Comparison of ENCODE assay signal across 8 cellular contexts in the genomic region with DNA sequence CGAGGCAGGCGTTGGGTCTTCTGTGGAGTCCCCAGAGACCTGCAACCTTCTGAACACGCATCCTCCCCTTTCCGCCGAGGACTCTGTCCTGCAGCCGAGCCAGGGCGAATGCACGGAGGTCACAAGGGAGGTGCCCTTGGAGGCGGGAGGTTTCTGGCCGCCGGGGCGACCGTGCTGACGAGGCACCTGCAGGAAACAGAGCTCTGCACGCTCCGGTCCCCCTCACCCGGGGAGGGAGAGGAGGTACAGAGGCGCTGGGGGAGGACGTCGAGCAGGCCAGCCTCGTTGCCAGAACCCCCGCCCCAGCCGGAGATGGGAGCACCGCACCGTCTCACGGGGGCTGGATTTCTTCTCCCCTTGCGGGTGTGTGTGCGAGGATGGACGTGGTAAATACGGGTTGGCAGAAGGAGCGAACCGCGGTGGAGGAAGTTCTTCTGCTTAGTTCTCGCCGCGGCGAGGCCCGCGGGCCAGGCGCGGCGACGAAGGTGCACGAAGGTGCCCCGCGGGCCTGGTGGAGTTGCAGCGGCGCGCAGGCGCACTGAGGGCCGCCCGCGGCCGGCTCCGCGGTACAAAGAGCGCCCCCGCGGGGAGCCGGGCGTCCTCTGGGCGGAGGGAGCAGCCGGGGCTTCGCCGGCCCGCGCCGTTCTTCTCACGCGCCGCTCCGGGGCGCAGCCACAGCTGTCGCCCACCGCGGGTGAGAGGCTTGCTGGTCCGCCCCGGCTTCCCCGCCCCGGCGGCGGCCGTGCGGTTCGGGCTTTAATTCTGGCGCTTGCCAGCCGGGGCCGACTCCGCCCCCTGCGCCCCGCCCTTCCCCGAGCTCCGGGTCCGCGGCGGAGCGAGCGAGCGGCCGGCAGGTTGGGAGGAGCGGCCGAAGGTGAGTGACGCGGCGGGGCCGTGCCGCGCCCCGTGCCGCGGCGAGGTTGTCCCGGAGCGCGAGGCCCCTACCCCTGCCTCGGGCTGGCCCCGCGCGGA. TPM values are rescaled to one million over a fixed set of nuclear protein-coding genes. Genes with fewer than 3 reads are reported as not detected.
A peak's percentile ranks its signal among the peaks of the same experiment; 100 is the strongest.
DNase-seq lines count a peak whose midpoint lies in the region; ATAC-seq and TF ChIP-seq lines count a peak whose summit lies in the region.

KANK1 (plus strand) TSS at position 815 of the 972 bp plus-strand sequence.

- no peak for TF ChIP-seq EP300 in gastroesophageal sphincter (IDR thresholded peaks at IDR 0.05)

- no peak within 1 kb of the TSS for H3K27ac ChIP-seq in HUES6 (ENCODE audit: low read depth, low read length)
- H3K27ac ChIP-seq in SJSA1, result no peak within 1 kb of the TSS
- peak within 1 kb of the TSS; percentile 22 to 91 (median 84) for H3K27ac ChIP-seq in gastroesophageal sphincter
- no peak within 1 kb of the TSS for H3K27ac ChIP-seq in neutrophil

- CTCF ChIA-PET in activated naive CD4-positive, alpha-beta T cell treated with anti-CD3 and anti-CD28 coated beads for 36 hours (lab: Charles Lee), result interaction anchor here (0.6 to 2.0 kb wide), 3 partner anchors 31 to 95 kb away, joined by 3 to 7 read pairs (median 5); no protein-coding TSS in a partner anchor

- H3K4me3 ChIP-seq in HUES6 (ENCODE audit: low read depth, low read length), result peak within 1 kb of the TSS; percentile 76
- peak within 1 kb of the TSS; percentile 47 for H3K4me3 ChIP-seq in SJSA1
- H3K4me3 ChIP-seq in gastroesophageal sphincter, result peak within 1 kb of the TSS; percentile 63 to 70
- H3K4me3 ChIP-seq in neutrophil (ENCODE audit: low read depth in 1 of 2, low read length in 1 of 2), result peak within 1 kb of the TSS; percentile 64 to 67

- WGBS in gastroesophageal sphincter (ENCODE audit: low coverage in 1 of 2), 2 donors, result 0% methylated on average over 14 of the region's 119 CpGs; no CpG with 5 or more reads in 1 of the 2 donors

- H3K4me1 ChIP-seq in HUES6 (ENCODE audit: control insufficient read depth, insufficient read depth, low read length) (peaks cover 14% of the 10 kb centered on the region; the same call in 1 of the 2 replicates), SJSA1 (replicated peaks) (peaks cover 5% of the 10 kb centered on the region; the same call in 1 of the 2 replicates), gastroesophageal sphincter (peaks cover 0 to 31% (median 3%) of the 10 kb centered on the region in 3 donors), neutrophil (ENCODE audit: control insufficient read depth in 1 of 2, insufficient read depth in 1 of 2, low read depth in 1 of 2, low read length in 1 of 2) (peaks cover 13 to 17% of the 10 kb centered on the region in 2 experiments)

- H3K36me3 ChIP-seq in HUES6 (ENCODE audit: control insufficient read depth, insufficient read depth, low read length) (no peaks in the 10 kb centered on the region), SJSA1 (no peaks in the 10 kb centered on the region), gastroesophageal sphincter (no peaks in the 10 kb centered on the region), neutrophil (no peaks in the 10 kb centered on the region)

- H3K9me3 ChIP-seq in HUES6 (ENCODE audit: control insufficient read depth, insufficient read depth, low read depth, low read length) (no peaks in the 10 kb centered on the region), SJSA1 (replicated peaks) (no peaks in the 10 kb centered on the region), gastroesophageal sphincter (no peaks in the 10 kb centered on the region), neutrophil (no peaks in the 10 kb centered on the region)

- H3K9me3 Mint-ChIP-seq in activated naive CD4-positive, alpha-beta T cell treated with anti-CD3 and anti-CD28 coated beads for 36 hours, result no peaks in the 10 kb centered on the region

- TF ChIP-seq CTCF in gastroesophageal sphincter (IDR thresholded peaks at IDR 0.05) (peak in 2 of 4 experiments; percentile 39 to 74), neutrophil (IDR thresholded peaks at IDR 0.05) (no peak), subcutaneous adipose tissue (IDR thresholded peaks at IDR 0.05; ENCODE audit: low read depth) (no peak)

- ATAC-seq in GM21423 (IDR thresholded peaks at IDR 0.05; ENCODE audit: unreplicated experiment) (peak; percentile 81), gastroesophageal sphincter (peak; percentile 89)

- H3K4me3 Mint-ChIP-seq in activated naive CD4-positive, alpha-beta T cell treated with anti-CD3 and anti-CD28 coated beads for 36 hours, result peak within 1 kb of the TSS; percentile 80

- intact Hi-C loops in activated naive CD4-positive, alpha-beta T cell treated with anti-CD3 and anti-CD28 coated beads for 36 hours (cut with micrococcal nuclease), result loop anchor here (1.0 to 5.0 kb wide), 6 partner anchors 14 to 227 kb away; no protein-coding TSS in a partner anchor

- peak within 1 kb of the TSS; percentile 57 for H3K9ac ChIP-seq in HUES6 (ENCODE audit: low read length)

- H3K27me3 ChIP-seq in HUES6 (ENCODE audit: control insufficient read depth, insufficient read depth, low read length) (peaks cover 37% of the 10 kb centered on the region), SJSA1 (replicated peaks) (peaks cover 8% of the 10 kb centered on the region; the same call in 1 of the 2 replicates), gastroesophageal sphincter (no peaks in the 10 kb centered on the region), neutrophil (peaks cover 91% of the 10 kb centered on the region)

- H3K27ac Mint-ChIP-seq in activated naive CD4-positive, alpha-beta T cell treated with anti-CD3 and anti-CD28 coated beads for 36 hours, result peak within 1 kb of the TSS; percentile 81

- H3K36me3 Mint-ChIP-seq in activated naive CD4-positive, alpha-beta T cell treated with anti-CD3 and anti-CD28 coated beads for 36 hours (ENCODE audit: low read depth), result no peaks in the 10 kb centered on the region

- no peaks in the 10 kb centered on the region for H3K27me3 Mint-ChIP-seq in activated naive CD4-positive, alpha-beta T cell treated with anti-CD3 and anti-CD28 coated beads for 36 hours (ENCODE audit: low read depth)

- H3K4me1 Mint-ChIP-seq in activated naive CD4-positive, alpha-beta T cell treated with anti-CD3 and anti-CD28 coated beads for 36 hours (ENCODE audit: low read depth), result peaks cover 31% of the 10 kb centered on the region

- peak; percentile 13 to 18 for TF ChIP-seq POLR2A in gastroesophageal sphincter (IDR thresholded peaks at IDR 0.05)

- DNase-seq in DMS153 (lab: John Stamatoyannopoulos, UW) (peak; percentile 56), SJSA1 (ENCODE audit: low read depth in 1 of 2, low spot score in 2 of 2) (peak; percentile 40 to 48)
- DNase-seq in activated naive CD4-positive, alpha-beta T cell treated with anti-CD3 and anti-CD28 coated beads for 36 hours, result peak; percentile 72

RNA-seq across cellular contexts. Expression of gene KANK1, which starts in this region (rescaled TPM):
- 12.2 and 19.1 TPM in 2 replicates for total RNA-seq in SJSA1 (2014; rRNA removed; shearing (Covaris generic))
- total RNA-seq in activated naive CD4-positive, alpha-beta T cell treated with anti-CD3 and anti-CD28 coated beads for 36 hours, result 1 to 10 TPM; 8.4 to 8.7 TPM
- total RNA-seq in gastroesophageal sphincter (100 to 1,000 TPM; 133 to 372 (median 163) TPM), subcutaneous adipose tissue (10 to 100 TPM; 54.2 to 73.4 (median 69.2) TPM)

Comparison
In these comparisons a context has a peak if more than half of its experiments do, and no peak if none do; other contexts are left out.
1. H3K27ac ChIP-seq: peak in gastroesophageal sphincter (4 of 4); none in HUES6 (single experiment), SJSA1 (single experiment) and neutrophil (single experiment).
2. Peak in every context shown above with its lines, with median percentiles within 50 percentile points of each other: DNase-seq and H3K4me3 ChIP-seq.